Comparison of ENCODE assay signal across 1 cellular context in genomic region chr17:71760062-71760720, GRCh38.
TF ChIP-seq lines count a peak whose summit lies in the region.

No MANE protein-coding gene starts in this region.

TF ChIP-seq in SK-N-SH, 30 proteins besides CTCF, POLR2A, EP300 and RAD21 (continued from another document):
- TF ChIP-seq USF1 (IDR thresholded peaks at IDR 0.05; ENCODE audit: borderline replicate concordance, low read depth) (no peak), RFX5 (IDR thresholded peaks at IDR 0.05; ENCODE audit: low read length) (no peak), TAF1 (IDR thresholded peaks at IDR 0.05; ENCODE audit: borderline replicate concordance, low read depth, low read length) (no peak), POLR2AphosphoS5 (IDR thresholded peaks at IDR 0.05; ENCODE audit: low read depth, low read length) (no peak), SMC3 (IDR thresholded peaks at IDR 0.05; ENCODE audit: low read depth, low read length) (peak; percentile 47), REST (IDR thresholded peaks at IDR 0.05; ENCODE audit: low read depth, low read length) (no peak), FOXM1 (IDR thresholded peaks at IDR 0.05; ENCODE audit: low read depth) (no peak), NFIC (IDR thresholded peaks at IDR 0.05; ENCODE audit: borderline replicate concordance) (peak; percentile 25; the same call in 1 of the 2 replicates), CHD2 (IDR thresholded peaks at IDR 0.05; ENCODE audit: low read length, partially characterized antibody) (no peak), PBX3 (IDR thresholded peaks at IDR 0.05) (no peak; the same call in 1 of the 2 replicates), FOSL2 (IDR thresholded peaks at IDR 0.05; ENCODE audit: borderline replicate concordance, low read depth) (peak; percentile 29; the same call in 1 of the 2 replicates), YY1 (IDR thresholded peaks at IDR 0.05; ENCODE audit: low read depth) (no peak), ZBTB33 (IDR thresholded peaks at IDR 0.05; ENCODE audit: borderline replicate concordance, low read depth) (no peak), EZH2phosphoT487 (IDR thresholded peaks at IDR 0.05; ENCODE audit: borderline replicate concordance, low read depth) (no peak)
